ENCODE assay signal across 16 cellular contexts in the genomic region with DNA sequence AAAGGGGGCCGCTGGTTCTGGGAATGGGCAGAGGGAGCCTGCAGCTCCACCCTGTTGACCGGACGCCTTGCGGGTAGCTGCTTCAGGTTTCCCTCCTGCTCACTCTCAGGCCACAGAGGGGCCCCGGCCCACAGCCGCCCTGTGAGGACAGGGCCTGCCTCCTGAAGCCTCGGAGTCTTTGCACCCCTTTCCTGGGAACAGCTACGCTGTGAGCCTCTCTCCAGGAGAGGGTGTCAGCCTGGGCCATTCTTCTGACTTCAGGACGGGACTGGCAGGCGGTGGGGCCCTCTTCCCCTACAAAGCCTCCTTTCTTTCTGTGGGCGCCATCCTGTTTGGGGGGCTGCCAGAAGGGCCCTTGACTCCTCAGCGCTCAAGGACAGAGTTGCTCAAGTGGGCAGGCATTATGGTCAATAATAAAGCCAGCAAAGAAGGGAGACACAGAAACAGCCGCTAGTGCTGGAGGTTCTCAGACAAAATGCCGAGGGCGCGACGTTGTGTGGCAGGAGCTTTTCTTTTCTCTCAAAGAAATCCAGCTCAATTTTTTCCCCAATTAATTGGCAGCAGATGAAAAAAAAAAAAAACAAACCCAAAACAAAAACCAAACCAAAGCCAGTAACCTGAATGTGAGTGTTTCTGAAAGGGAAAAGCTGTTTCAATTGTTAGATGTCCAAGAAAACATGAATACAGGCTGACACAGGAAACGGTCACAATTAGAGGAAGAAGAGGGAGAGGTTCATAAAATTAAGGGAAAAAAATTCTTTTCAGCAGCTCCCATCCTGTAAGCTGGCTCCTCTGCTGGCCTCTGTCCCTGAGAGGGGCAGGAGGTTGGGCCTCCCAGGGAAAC. TPM values are rescaled to one million over a fixed set of nuclear protein-coding genes. Genes with fewer than 3 reads are reported as not detected.
A peak's percentile ranks its signal among the peaks of the same experiment; 100 is the strongest.
DNase-seq lines count a peak whose midpoint lies in the region; ATAC-seq and TF ChIP-seq lines count a peak whose summit lies in the region.
"Had no signal": no experiment of that assay in that cellular context is flagged by ENCODE, and none has a peak within 500 bp of the region (broad histone marks: within the 10 kb centered on the region; RNA-seq: fewer than 3 reads in every experiment).

No MANE protein-coding gene starts in this region.

- H4K8ac ChIP-seq in neuronal stem cell (ENCODE audit: low read depth, low read length): no peak overlapping the region

- peak in 1 of 2 donors; percentile 4 for TF ChIP-seq EP300 in tibial nerve (IDR thresholded peaks at IDR 0.05)

- H3K4me2 ChIP-seq in neuronal stem cell (ENCODE audit: insufficient read depth, low read length, poor library complexity, severe bottlenecking): no peak overlapping the region

- peak overlapping the region; percentile 48 to 86 (median 76) for H3K27ac ChIP-seq in heart right ventricle
- peak overlapping the region; percentile 17 for H3K27ac ChIP-seq in neuronal stem cell (replicated peaks; ENCODE audit: low read length)
- H3K27ac ChIP-seq in tibial nerve: peak overlapping the region; percentile 53 to 89 (median 74)
- H3K27ac ChIP-seq: 22Rv1, SJCRH30, WERI-Rb-1 had no signal

- H3K4me3 ChIP-seq in heart right ventricle (peak overlapping the region in 1 of 10 donors; percentile 18), neuronal stem cell (ENCODE audit: low read length in 2 of 2) (no peak overlapping the region), tibial nerve (no peak overlapping the region)
- H3K4me3 ChIP-seq: right lobe of liver, SJCRH30 had no signal

- peaks cover 1% of the 10 kb centered on the region for H3K79me1 ChIP-seq in neuronal stem cell (ENCODE audit: low read depth, low read length)

- no peak overlapping the region for H3K14ac ChIP-seq in neuronal stem cell (ENCODE audit: low read length)

- H2BK15ac ChIP-seq in neuronal stem cell (ENCODE audit: low read length): no peak overlapping the region

- H3K4me1 ChIP-seq in heart right ventricle (peaks cover 6 to 58% (median 34%) of the 10 kb centered on the region in 9 donors), neuronal stem cell (ENCODE audit: control insufficient read depth in 2 of 2, insufficient read depth in 1 of 2, low read depth in 1 of 2, low read length in 2 of 2) (peaks cover 11 to 29% of the 10 kb centered on the region in 2 donors), tibial nerve (peaks cover 0 to 62% (median 12%) of the 10 kb centered on the region in 4 donors)

- 66 to 74% methylated on average over 18 of the region's 18 CpGs for WGBS in heart right ventricle, 2 donors
- WGBS in neuronal stem cell (ENCODE audit: extremely low coverage in 2 of 2, insufficient read length in 2 of 2, insufficient replicate concordance in 1 of 2), 2 donors: no CpG with 5 or more reads among the region's 18 CpGs
- WGBS in tibial nerve, 2 donors: 60 to 61% methylated on average over 16 to 17 of the region's 18 CpGs

- H2AK5ac ChIP-seq in neuronal stem cell (ENCODE audit: low read depth, low read length): no peak overlapping the region

- no peaks in the 10 kb centered on the region for H3K27me3 ChIP-seq in heart right ventricle
- H3K27me3 ChIP-seq in neuronal stem cell (ENCODE audit: control insufficient read depth in 3 of 3, insufficient read depth in 3 of 3, low read depth in 1 of 3, low read length in 3 of 3): no peaks in the 10 kb centered on the region
- no peaks in the 10 kb centered on the region for H3K27me3 ChIP-seq in tibial nerve
- H3K27me3 ChIP-seq: right lobe of liver, SJCRH30 had no signal

- H3K9ac ChIP-seq in neuronal stem cell (ENCODE audit: low read depth, low read length, poor library complexity): no peak overlapping the region

- DNase-seq in NCI-H1105 treated with DMSO at 0.1 percent for 48 hours (lab: John Stamatoyannopoulos, UW): peak; percentile 5
- no peak for DNase-seq in NCI-H1105 (lab: John Stamatoyannopoulos, UW)
- no peak for DNase-seq in heart right ventricle
- DNase-seq in neuronal stem cell (ENCODE audit: low spot score): no peak
- no peak for DNase-seq in tibial nerve (ENCODE audit: low spot score in 2 of 2)
- DNase-seq in middle frontal gyrus (ENCODE audit: extremely low spot score, low spot score): no peak
- DNase-seq in NCI-H345 treated with DMSO at 0.1 percent for 48 hours (lab: John Stamatoyannopoulos, UW; ENCODE audit: unreplicated experiment): no peak
- DNase-seq: effector memory CD4-positive, alpha-beta T cell; glutamatergic neuron; NCI-H1436; NCI-H774; right lobe of liver; SJCRH30; WERI-Rb-1 had no signal

- ATAC-seq in heart right ventricle (peak in 7 of 8 donors; percentile 9 to 72 (median 43)), HG03442 (IDR thresholded peaks at IDR 0.05; ENCODE audit: unreplicated experiment) (no peak)

- no peak overlapping the region for H2BK120ac ChIP-seq in neuronal stem cell (ENCODE audit: low read depth, low read length)

- no peak overlapping the region for H3K4ac ChIP-seq in neuronal stem cell (ENCODE audit: low read length)

- H3K23ac ChIP-seq in neuronal stem cell (ENCODE audit: low read depth, low read length, poor library complexity): no peak overlapping the region

- H3K9me3 ChIP-seq in heart right ventricle (no peaks in the 10 kb centered on the region), neuronal stem cell (replicated peaks in 1 of 2; ENCODE audit: control insufficient read depth in 2 of 2, insufficient read depth in 1 of 2, low read depth in 1 of 2, low read length in 2 of 2) (no peaks in the 10 kb centered on the region), tibial nerve (no peaks in the 10 kb centered on the region)
- H3K9me3 ChIP-seq: right lobe of liver, SJCRH30 had no signal

- no peak overlapping the region for H2BK5ac ChIP-seq in neuronal stem cell (ENCODE audit: low read length)

- peak overlapping the region; percentile 28 for H2AFZ ChIP-seq in neuronal stem cell (ENCODE audit: low read length)

- intact Hi-C loops in heart right ventricle (cut with DNase I): loop anchor here in 8 of 10 donors (1.0 to 10.0 kb wide), 14 partner anchors 10 to 478 kb away; a partner anchor contains a TSS

- no peak for TF ChIP-seq CTCF in heart right ventricle (IDR thresholded peaks at IDR 0.05)
- TF ChIP-seq CTCF in tibial nerve (IDR thresholded peaks at IDR 0.05): no peak

- no peak overlapping the region for H3K18ac ChIP-seq in neuronal stem cell (ENCODE audit: low read length)

- TF ChIP-seq POLR2A in tibial nerve (IDR thresholded peaks at IDR 0.05): no peak

- peaks cover 0 to 18% (median 0%) of the 10 kb centered on the region in 9 donors for H3K36me3 ChIP-seq in heart right ventricle
- no peaks in the 10 kb centered on the region for H3K36me3 ChIP-seq in neuronal stem cell (replicated peaks in 1 of 2; ENCODE audit: control insufficient read depth in 2 of 2, insufficient read depth in 2 of 2, low read length in 2 of 2)
- no peaks in the 10 kb centered on the region for H3K36me3 ChIP-seq in tibial nerve
- H3K36me3 ChIP-seq: SJCRH30 had no signal

- no peak overlapping the region for H2BK12ac ChIP-seq in neuronal stem cell (ENCODE audit: low read length)

- no peak overlapping the region for H4K91ac ChIP-seq in neuronal stem cell (ENCODE audit: low read depth, low read length, poor library complexity)

RNA-seq across cellular contexts. Expression of a gene that starts 12.8 kb away (rescaled TPM):
- total RNA-seq in heart right ventricle: 10 to 100 TPM; 16.3 to 26.5 (median 21.3) TPM
- 1 to 10 TPM; 7.0 to 9.5 TPM for polyA plus RNA-seq in heart right ventricle
- 16.4 TPM for polyA plus RNA-seq in neuronal stem cell (2013, experiment 1 of 2)
- 16.6 TPM for polyA plus RNA-seq in neuronal stem cell (2013, experiment 2 of 2)
- total RNA-seq in tibial nerve: 10 to 100 TPM; 21.6 to 28.4 (median 25.7) TPM

Comparison
In these comparisons a context has a peak if more than half of its experiments do, and no peak if none do; other contexts are left out.
1. H3K27ac ChIP-seq: peak in every context shown above with its lines; median percentile 76 in heart right ventricle; 74 in tibial nerve; 17 in neuronal stem cell.